ENCODE assay signal across 10 cellular contexts in genomic region chrX:105781794-105782193, GRCh38. TPM values are rescaled to one million over a fixed set of nuclear protein-coding genes. Genes with fewer than 3 reads are reported as not detected.
"Had no signal": no experiment of that assay in that cellular context is flagged by ENCODE, and none has a peak within 500 bp of the region (broad histone marks: within the 10 kb centered on the region; RNA-seq: fewer than 3 reads in every experiment).

No MANE protein-coding gene starts in this region.

- DNase-seq: GM23248, GOT3, H7, HFFc6 had no signal

- H3K4me1 ChIP-seq: HAP-1 had no signal

- FAIRE-seq: HepG2 had no signal

- H3K9ac ChIP-seq: GM23248 had no signal

- H3K27ac ChIP-seq: GM23248, HL-60 had no signal

- H3K36me3 ChIP-seq: HAP-1 had no signal

- H3K9me3 ChIP-seq: HAP-1 had no signal

- ATAC-seq: HCT116, HepG2 had no signal

- H3K4me3 ChIP-seq: GM23248, HAP-1 had no signal

RNA-seq across cellular contexts. Expression of gene NRK, which starts 40.5 kb away (rescaled TPM):
- total RNA-seq: GM23248, HepG2, HFFc6, HT1080 had no signal
- polyA plus RNA-seq: GM23248, HepG2, IgD-negative memory B cell had no signal
